ENCODE assay signal across 2 cellular contexts in the genomic region with DNA sequence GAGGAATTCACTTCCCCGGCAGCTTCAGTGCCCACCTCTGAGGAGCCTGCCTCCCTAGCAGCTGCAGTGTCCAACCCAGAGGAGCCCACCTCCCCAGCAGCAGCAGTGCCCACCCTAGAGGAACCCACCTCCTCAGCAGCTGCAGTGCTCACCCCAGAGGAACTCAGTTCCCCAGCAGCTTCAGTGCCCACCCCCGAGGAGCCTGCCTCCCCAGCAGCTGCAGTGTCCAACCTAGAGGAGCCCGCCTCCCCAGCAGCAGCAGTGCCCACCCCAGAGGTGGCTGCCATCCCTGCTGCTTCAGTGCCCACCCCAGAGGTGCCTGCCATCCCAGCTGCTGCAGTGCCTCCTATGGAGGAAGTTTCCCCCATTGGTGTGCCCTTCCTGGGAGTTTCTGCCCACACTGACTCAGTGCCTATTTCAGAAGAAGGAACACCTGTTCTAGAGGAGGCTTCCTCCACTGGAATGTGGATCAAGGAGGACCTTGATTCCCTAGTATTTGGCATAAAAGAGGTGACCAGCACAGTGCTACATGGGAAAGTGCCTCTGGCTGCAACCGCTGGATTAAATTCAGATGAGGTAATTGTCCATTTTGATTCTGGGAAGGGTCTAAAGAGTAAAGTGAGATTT.
TF ChIP-seq lines count a peak whose summit lies in the region.

No MANE protein-coding gene starts in this region.

TF ChIP-seq in GM23338, 12 proteins besides CTCF, POLR2A, EP300 and RAD21 (continued from another document):
- TF ChIP-seq, protein P1, sequence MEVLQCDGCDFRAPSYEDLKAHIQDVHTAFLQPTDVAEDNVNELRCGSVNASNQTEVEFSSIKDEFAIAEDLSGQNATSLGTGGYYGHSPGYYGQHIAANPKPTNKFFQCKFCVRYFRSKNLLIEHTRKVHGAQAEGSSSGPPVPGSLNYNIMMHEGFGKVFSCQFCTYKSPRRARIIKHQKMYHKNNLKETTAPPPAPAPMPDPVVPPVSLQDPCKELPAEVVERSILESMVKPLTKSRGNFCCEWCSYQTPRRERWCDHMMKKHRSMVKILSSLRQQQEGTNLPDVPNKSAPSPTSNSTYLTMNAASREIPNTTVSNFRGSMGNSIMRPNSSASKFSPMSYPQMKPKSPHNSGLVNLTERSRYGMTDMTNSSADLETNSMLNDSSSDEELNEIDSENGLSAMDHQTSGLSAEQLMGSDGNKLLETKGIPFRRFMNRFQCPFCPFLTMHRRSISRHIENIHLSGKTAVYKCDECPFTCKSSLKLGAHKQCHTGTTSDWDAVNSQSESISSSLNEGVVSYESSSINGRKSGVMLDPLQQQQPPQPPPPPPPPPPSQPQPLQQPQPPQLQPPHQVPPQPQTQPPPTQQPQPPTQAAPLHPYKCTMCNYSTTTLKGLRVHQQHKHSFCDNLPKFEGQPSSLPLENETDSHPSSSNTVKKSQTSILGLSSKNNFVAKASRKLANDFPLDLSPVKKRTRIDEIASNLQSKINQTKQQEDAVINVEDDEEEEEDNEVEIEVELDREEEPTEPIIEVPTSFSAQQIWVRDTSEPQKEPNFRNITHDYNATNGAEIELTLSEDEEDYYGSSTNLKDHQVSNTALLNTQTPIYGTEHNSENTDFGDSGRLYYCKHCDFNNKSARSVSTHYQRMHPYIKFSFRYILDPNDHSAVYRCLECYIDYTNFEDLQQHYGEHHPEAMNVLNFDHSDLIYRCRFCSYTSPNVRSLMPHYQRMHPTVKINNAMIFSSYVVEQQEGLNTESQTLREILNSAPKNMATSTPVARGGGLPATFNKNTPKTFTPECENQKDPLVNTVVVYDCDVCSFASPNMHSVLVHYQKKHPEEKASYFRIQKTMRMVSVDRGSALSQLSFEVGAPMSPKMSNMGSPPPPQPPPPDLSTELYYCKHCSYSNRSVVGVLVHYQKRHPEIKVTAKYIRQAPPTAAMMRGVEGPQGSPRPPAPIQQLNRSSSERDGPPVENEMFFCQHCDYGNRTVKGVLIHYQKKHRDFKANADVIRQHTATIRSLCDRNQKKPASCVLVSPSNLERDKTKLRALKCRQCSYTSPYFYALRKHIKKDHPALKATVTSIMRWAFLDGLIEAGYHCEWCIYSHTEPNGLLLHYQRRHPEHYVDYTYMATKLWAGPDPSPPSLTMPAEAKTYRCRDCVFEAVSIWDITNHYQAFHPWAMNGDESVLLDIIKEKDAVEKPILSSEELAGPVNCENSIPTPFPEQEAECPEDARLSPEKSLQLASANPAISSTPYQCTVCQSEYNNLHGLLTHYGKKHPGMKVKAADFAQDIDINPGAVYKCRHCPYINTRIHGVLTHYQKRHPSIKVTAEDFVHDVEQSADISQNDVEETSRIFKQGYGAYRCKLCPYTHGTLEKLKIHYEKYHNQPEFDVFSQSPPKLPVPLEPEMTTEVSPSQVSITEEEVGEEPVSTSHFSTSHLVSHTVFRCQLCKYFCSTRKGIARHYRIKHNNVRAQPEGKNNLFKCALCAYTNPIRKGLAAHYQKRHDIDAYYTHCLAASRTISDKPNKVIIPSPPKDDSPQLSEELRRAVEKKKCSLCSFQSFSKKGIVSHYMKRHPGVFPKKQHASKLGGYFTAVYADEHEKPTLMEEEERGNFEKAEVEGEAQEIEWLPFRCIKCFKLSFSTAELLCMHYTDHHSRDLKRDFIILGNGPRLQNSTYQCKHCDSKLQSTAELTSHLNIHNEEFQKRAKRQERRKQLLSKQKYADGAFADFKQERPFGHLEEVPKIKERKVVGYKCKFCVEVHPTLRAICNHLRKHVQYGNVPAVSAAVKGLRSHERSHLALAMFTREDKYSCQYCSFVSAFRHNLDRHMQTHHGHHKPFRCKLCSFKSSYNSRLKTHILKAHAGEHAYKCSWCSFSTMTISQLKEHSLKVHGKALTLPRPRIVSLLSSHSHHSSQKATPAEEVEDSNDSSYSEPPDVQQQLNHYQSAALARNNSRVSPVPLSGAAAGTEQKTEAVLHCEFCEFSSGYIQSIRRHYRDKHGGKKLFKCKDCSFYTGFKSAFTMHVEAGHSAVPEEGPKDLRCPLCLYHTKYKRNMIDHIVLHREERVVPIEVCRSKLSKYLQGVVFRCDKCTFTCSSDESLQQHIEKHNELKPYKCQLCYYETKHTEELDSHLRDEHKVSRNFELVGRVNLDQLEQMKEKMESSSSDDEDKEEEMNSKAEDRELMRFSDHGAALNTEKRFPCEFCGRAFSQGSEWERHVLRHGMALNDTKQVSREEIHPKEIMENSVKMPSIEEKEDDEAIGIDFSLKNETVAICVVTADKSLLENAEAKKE (CRISPR knock-in tag; IDR thresholded peaks at IDR 0.05): no peak
- no peak for TF ChIP-seq ZNF114 (CRISPR knock-in tag; IDR thresholded peaks at IDR 0.05)
- no peak for TF ChIP-seq EZH2phosphoT487 (IDR thresholded peaks at IDR 0.05; ENCODE audit: unreplicated experiment)
- TF ChIP-seq, protein P2, sequence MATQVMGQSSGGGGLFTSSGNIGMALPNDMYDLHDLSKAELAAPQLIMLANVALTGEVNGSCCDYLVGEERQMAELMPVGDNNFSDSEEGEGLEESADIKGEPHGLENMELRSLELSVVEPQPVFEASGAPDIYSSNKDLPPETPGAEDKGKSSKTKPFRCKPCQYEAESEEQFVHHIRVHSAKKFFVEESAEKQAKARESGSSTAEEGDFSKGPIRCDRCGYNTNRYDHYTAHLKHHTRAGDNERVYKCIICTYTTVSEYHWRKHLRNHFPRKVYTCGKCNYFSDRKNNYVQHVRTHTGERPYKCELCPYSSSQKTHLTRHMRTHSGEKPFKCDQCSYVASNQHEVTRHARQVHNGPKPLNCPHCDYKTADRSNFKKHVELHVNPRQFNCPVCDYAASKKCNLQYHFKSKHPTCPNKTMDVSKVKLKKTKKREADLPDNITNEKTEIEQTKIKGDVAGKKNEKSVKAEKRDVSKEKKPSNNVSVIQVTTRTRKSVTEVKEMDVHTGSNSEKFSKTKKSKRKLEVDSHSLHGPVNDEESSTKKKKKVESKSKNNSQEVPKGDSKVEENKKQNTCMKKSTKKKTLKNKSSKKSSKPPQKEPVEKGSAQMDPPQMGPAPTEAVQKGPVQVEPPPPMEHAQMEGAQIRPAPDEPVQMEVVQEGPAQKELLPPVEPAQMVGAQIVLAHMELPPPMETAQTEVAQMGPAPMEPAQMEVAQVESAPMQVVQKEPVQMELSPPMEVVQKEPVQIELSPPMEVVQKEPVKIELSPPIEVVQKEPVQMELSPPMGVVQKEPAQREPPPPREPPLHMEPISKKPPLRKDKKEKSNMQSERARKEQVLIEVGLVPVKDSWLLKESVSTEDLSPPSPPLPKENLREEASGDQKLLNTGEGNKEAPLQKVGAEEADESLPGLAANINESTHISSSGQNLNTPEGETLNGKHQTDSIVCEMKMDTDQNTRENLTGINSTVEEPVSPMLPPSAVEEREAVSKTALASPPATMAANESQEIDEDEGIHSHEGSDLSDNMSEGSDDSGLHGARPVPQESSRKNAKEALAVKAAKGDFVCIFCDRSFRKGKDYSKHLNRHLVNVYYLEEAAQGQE (IDR thresholded peaks at IDR 0.05; ENCODE audit: unreplicated experiment): no peak
- no peak for TF ChIP-seq POLR2AphosphoS5 (IDR thresholded peaks at IDR 0.05; ENCODE audit: low read depth)
- TF ChIP-seq CREB1 (CRISPR knock-in tag; IDR thresholded peaks at IDR 0.05; ENCODE audit: low read depth): no peak
- TF ChIP-seq ZNF331 (CRISPR knock-in tag; IDR thresholded peaks at IDR 0.05; ENCODE audit: low read depth): no peak
- no peak for TF ChIP-seq NANOG (IDR thresholded peaks at IDR 0.05; ENCODE audit: borderline replicate concordance)
- TF ChIP-seq, protein P3, sequence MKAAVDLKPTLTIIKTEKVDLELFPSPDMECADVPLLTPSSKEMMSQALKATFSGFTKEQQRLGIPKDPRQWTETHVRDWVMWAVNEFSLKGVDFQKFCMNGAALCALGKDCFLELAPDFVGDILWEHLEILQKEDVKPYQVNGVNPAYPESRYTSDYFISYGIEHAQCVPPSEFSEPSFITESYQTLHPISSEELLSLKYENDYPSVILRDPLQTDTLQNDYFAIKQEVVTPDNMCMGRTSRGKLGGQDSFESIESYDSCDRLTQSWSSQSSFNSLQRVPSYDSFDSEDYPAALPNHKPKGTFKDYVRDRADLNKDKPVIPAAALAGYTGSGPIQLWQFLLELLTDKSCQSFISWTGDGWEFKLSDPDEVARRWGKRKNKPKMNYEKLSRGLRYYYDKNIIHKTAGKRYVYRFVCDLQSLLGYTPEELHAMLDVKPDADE (IDR thresholded peaks at IDR 0.05): no peak

TF ChIP-seq in WTC11, 78 proteins besides CTCF, POLR2A, EP300 and RAD21 (continued from another document):
- TF ChIP-seq, protein P4, sequence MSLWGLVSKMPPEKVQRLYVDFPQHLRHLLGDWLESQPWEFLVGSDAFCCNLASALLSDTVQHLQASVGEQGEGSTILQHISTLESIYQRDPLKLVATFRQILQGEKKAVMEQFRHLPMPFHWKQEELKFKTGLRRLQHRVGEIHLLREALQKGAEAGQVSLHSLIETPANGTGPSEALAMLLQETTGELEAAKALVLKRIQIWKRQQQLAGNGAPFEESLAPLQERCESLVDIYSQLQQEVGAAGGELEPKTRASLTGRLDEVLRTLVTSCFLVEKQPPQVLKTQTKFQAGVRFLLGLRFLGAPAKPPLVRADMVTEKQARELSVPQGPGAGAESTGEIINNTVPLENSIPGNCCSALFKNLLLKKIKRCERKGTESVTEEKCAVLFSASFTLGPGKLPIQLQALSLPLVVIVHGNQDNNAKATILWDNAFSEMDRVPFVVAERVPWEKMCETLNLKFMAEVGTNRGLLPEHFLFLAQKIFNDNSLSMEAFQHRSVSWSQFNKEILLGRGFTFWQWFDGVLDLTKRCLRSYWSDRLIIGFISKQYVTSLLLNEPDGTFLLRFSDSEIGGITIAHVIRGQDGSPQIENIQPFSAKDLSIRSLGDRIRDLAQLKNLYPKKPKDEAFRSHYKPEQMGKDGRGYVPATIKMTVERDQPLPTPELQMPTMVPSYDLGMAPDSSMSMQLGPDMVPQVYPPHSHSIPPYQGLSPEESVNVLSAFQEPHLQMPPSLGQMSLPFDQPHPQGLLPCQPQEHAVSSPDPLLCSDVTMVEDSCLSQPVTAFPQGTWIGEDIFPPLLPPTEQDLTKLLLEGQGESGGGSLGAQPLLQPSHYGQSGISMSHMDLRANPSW (CRISPR knock-in tag; conservative IDR thresholded peaks at IDR 0.05; ENCODE audit: low read depth): no peak
- TF ChIP-seq, protein P5, sequence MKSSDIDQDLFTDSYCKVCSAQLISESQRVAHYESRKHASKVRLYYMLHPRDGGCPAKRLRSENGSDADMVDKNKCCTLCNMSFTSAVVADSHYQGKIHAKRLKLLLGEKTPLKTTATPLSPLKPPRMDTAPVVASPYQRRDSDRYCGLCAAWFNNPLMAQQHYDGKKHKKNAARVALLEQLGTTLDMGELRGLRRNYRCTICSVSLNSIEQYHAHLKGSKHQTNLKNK (CRISPR knock-in tag; IDR thresholded peaks at IDR 0.05): no peak
- TF ChIP-seq ZNF263 (CRISPR knock-in tag; IDR thresholded peaks at IDR 0.05; ENCODE audit: low read depth): no peak
- TF ChIP-seq GTF2I (CRISPR knock-in tag; conservative IDR thresholded peaks at IDR 0.05): no peak
- no peak for TF ChIP-seq ZNF423 (CRISPR knock-in tag; IDR thresholded peaks at IDR 0.05)
- TF ChIP-seq JUN (CRISPR knock-in tag; IDR thresholded peaks at IDR 0.05): no peak
- no peak for TF ChIP-seq ZNF121 (CRISPR knock-in tag; IDR thresholded peaks at IDR 0.05)
- no peak for TF ChIP-seq ESRRA (CRISPR knock-in tag; IDR thresholded peaks at IDR 0.05; ENCODE audit: borderline replicate concordance)
- TF ChIP-seq NR2C2 (CRISPR knock-in tag; IDR thresholded peaks at IDR 0.05): no peak
- TF ChIP-seq, protein P6, sequence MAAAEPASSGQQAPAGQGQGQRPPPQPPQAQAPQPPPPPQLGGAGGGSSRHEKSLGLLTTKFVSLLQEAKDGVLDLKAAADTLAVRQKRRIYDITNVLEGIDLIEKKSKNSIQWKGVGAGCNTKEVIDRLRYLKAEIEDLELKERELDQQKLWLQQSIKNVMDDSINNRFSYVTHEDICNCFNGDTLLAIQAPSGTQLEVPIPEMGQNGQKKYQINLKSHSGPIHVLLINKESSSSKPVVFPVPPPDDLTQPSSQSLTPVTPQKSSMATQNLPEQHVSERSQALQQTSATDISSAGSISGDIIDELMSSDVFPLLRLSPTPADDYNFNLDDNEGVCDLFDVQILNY (CRISPR knock-in tag; IDR thresholded peaks at IDR 0.05): no peak
- TF ChIP-seq ELF4 (CRISPR knock-in tag; IDR thresholded peaks at IDR 0.05; ENCODE audit: low read depth): no peak
- TF ChIP-seq HMGA2 (CRISPR knock-in tag; IDR thresholded peaks at IDR 0.05): no peak
- TF ChIP-seq NR3C1 (CRISPR knock-in tag; conservative IDR thresholded peaks at IDR 0.05; ENCODE audit: low read depth): no peak
- no peak for TF ChIP-seq ZNF232 (CRISPR knock-in tag; IDR thresholded peaks at IDR 0.05)
- TF ChIP-seq TP53 (CRISPR knock-in tag; IDR thresholded peaks at IDR 0.05): no peak
